Comparison of ENCODE assay signal across 29 cellular contexts in the genomic region with DNA sequence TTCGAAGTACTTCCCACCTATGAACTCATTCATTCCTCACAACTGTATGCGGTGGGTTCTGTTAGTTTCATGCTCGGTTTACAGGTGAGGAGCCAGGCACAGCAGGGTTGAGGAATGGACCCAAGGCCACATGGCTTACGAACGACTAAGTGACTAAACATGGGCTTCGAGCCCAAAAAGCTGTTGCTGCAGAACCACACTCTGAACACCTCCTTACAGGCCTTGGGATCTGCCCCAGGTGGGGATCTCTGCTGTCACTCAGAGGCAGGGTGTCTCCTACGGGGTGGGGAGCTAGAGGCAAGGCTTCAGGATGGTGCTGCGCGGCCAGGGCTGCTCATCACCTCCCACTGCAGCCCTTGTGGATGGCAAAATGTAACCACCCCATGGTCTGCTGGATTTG.
"Had no signal": no experiment of that assay in that cellular context is flagged by ENCODE, and none has a peak within 500 bp of the region (broad histone marks: within the 10 kb centered on the region; RNA-seq: fewer than 3 reads in every experiment).

No MANE protein-coding gene starts in this region.

- H3K27me3 Mint-ChIP-seq: activated B cell treated with CpG ODN at 0.5 μM for 24 hours; activated CD4-positive, alpha-beta memory T cell treated with anti-CD3 and anti-CD28 coated beads for 36 hours; activated naive CD4-positive, alpha-beta T cell treated with anti-CD3 and anti-CD28 coated beads, Interleukin-2, amount 10 ng/mL, durations not matched to agents 7 days and 5 days; activated naive CD8-positive, alpha-beta T cell; activated naive CD8-positive, alpha-beta T cell treated with anti-CD3 and anti-CD28 coated beads, Interleukin-2, amount 50 U/mL, for 24 hours; brain had no signal

- ATAC-seq: activated naive CD8-positive, alpha-beta T cell treated with anti-CD3 and anti-CD28 coated beads, Interleukin-2, amount 50 U/mL, for 24 hours had no signal

- H3K4me1 Mint-ChIP-seq: activated B cell treated with CpG ODN at 0.5 μM for 24 hours; activated naive CD4-positive, alpha-beta T cell treated with anti-CD3 and anti-CD28 coated beads, Interleukin-2, amount 10 ng/mL, durations not matched to agents 7 days and 5 days; activated naive CD8-positive, alpha-beta T cell treated with anti-CD3 and anti-CD28 coated beads, Interleukin-2, amount 50 U/mL, for 24 hours had no signal

- DNase-seq: activated B cell treated with CpG ODN at 0.5 μM for 24 hours; activated CD4-positive, alpha-beta memory T cell treated with anti-CD3 and anti-CD28 coated beads for 36 hours; activated CD4-positive, alpha-beta T cell treated with anti-CD3 and anti-CD28 coated beads for 4 hours; activated CD4-positive, alpha-beta T cell treated with anti-CD3 and anti-CD28 coated beads, Interleukin-2, amount 50 U/mL, for 1 hour; activated CD4-positive, CD25-positive, alpha-beta regulatory T cell treated with anti-CD3 and anti-CD28 coated beads, Interleukin-2, amount 50 U/mL, for 72 hours; activated gamma-delta T cell; activated naive CD4-positive, alpha-beta T cell treated with anti-CD3 and anti-CD28 coated beads, Interleukin-2, amount 10 ng/mL, durations not matched to agents 7 days and 5 days; activated naive CD8-positive, alpha-beta T cell treated with anti-CD3 and anti-CD28 coated beads, Interleukin-2, amount 50 U/mL, for 24 hours; activated T-cell treated with anti-CD3 and anti-CD28 coated beads, Interleukin-2, amount 50 U/mL, for 1 hour; anterior cingulate cortex; caudate nucleus; cerebellar nuclear complex; MM.1S; MV-4-11; NCI-H187 treated with DMSO at 0.1 percent for 48 hours; NCI-H226; NCI-H446 treated with DMSO at 0.1 percent for 48 hours; NCI-H524; OCI-M1; Right ventricle myocardium superior; SW 1271; T-helper 1 cell; T-helper 2 cell; T-helper 9 cell had no signal

- H3K9me3 Mint-ChIP-seq: activated B cell treated with CpG ODN at 0.5 μM for 24 hours; activated CD4-positive, alpha-beta memory T cell treated with anti-CD3 and anti-CD28 coated beads for 36 hours; activated naive CD4-positive, alpha-beta T cell treated with anti-CD3 and anti-CD28 coated beads, Interleukin-2, amount 10 ng/mL, durations not matched to agents 7 days and 5 days; activated naive CD8-positive, alpha-beta T cell treated with anti-CD3 and anti-CD28 coated beads, Interleukin-2, amount 50 U/mL, for 24 hours; activated T-helper 2 cell treated with anti-CD3 and anti-CD28 coated beads, Interferon-gamma antibody, Interleukin-2, Interleukin-4, amounts not matched to agents 10 μg/mL and 5 μg/mL and 100 μg/mL, durations not matched to agents 14 hours and 24 hours and 36 hours had no signal

- H3K4me3 Mint-ChIP-seq: activated B cell treated with CpG ODN at 0.5 μM for 24 hours; activated CD4-positive, alpha-beta memory T cell treated with anti-CD3 and anti-CD28 coated beads for 36 hours; activated naive CD4-positive, alpha-beta T cell treated with anti-CD3 and anti-CD28 coated beads, Interleukin-2, amount 10 ng/mL, durations not matched to agents 7 days and 5 days; activated naive CD8-positive, alpha-beta T cell; activated naive CD8-positive, alpha-beta T cell treated with anti-CD3 and anti-CD28 coated beads, Interleukin-2, amount 50 U/mL, for 24 hours; brain had no signal

- H3K27ac ChIP-seq: KMS-11, VCaP had no signal

- H3K27ac Mint-ChIP-seq: activated B cell treated with CpG ODN at 0.5 μM for 24 hours; activated CD4-positive, alpha-beta memory T cell treated with anti-CD3 and anti-CD28 coated beads for 36 hours; activated naive CD4-positive, alpha-beta T cell treated with anti-CD3 and anti-CD28 coated beads, Interleukin-2, amount 10 ng/mL, durations not matched to agents 7 days and 5 days; activated naive CD8-positive, alpha-beta T cell; activated naive CD8-positive, alpha-beta T cell treated with anti-CD3 and anti-CD28 coated beads, Interleukin-2, amount 50 U/mL, for 24 hours; activated T-helper 2 cell treated with anti-CD3 and anti-CD28 coated beads, Interferon-gamma antibody, Interleukin-2, Interleukin-4, amounts not matched to agents 10 μg/mL and 5 μg/mL and 100 μg/mL, durations not matched to agents 14 hours and 24 hours and 36 hours had no signal
